ENCODE assay signal across 8 cellular contexts in genomic region chr12:120725659-120726509, GRCh38. TPM values are rescaled to one million over a fixed set of nuclear protein-coding genes. Genes with fewer than 3 reads are reported as not detected.
DNase-seq lines count a peak whose midpoint lies in the region; ATAC-seq and TF ChIP-seq lines count a peak whose summit lies in the region.

A gene with protein sequence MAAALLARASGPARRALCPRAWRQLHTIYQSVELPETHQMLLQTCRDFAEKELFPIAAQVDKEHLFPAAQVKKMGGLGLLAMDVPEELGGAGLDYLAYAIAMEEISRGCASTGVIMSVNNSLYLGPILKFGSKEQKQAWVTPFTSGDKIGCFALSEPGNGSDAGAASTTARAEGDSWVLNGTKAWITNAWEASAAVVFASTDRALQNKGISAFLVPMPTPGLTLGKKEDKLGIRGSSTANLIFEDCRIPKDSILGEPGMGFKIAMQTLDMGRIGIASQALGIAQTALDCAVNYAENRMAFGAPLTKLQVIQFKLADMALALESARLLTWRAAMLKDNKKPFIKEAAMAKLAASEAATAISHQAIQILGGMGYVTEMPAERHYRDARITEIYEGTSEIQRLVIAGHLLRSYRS (plus strand): TSS chr12:120725826. CDS start chr12:120725886, 60 bp downstream.

- peak; percentile 88 for DNase-seq in NCI-H1436 (lab: John Stamatoyannopoulos, UW)
- peak; percentile 77 for DNase-seq in amniotic epithelial cell (ENCODE audit: low read depth)
- DNase-seq in right atrium auricular region (ENCODE audit: low spot score): peak; percentile 84
- peak; percentile 13 for DNase-seq in pulmonary artery endothelial cell (ENCODE audit: low read depth, low spot score)

- peak; percentile 96 for ATAC-seq in HG02763 (IDR thresholded peaks at IDR 0.05; ENCODE audit: unreplicated experiment)

- TF ChIP-seq POLR2A in GM15510 (IDR thresholded peaks at IDR 0.05; ENCODE audit: borderline replicate concordance, extremely low read depth, insufficient read length): peak; percentile 82

- peak within 1 kb of the TSS; percentile 92 for H3K4me3 Mint-ChIP-seq in T-helper 1 cell treated with Interleukin-12 subunit alpha and Interleukin-12 subunit beta and Interleukin-4 antibody, amounts not matched to agents 30 μg/mL and 1 μg/mL, for 36 hours

- peaks cover 27% of the 10 kb centered on the region for H3K36me3 Mint-ChIP-seq in T-helper 1 cell treated with Interleukin-12 subunit alpha and Interleukin-12 subunit beta and Interleukin-4 antibody, amounts not matched to agents 30 μg/mL and 1 μg/mL, for 36 hours (ENCODE audit: low read depth)

- H3K27me3 ChIP-seq in right atrium auricular region: no peaks in the 10 kb centered on the region

- no peaks in the 10 kb centered on the region for H3K27me3 Mint-ChIP-seq in T-helper 1 cell treated with Interleukin-12 subunit alpha and Interleukin-12 subunit beta and Interleukin-4 antibody, amounts not matched to agents 30 μg/mL and 1 μg/mL, for 36 hours (ENCODE audit: low read depth)

- H3K4me3 ChIP-seq in right atrium auricular region (peak within 1 kb of the TSS; percentile 71 to 74), urinary bladder (ENCODE audit: low read depth, low read length) (peak within 1 kb of the TSS; percentile 62)

- H3K4me1 Mint-ChIP-seq in T-helper 1 cell treated with Interleukin-12 subunit alpha and Interleukin-12 subunit beta and Interleukin-4 antibody, amounts not matched to agents 30 μg/mL and 1 μg/mL, for 36 hours (ENCODE audit: low read depth): peaks cover 14% of the 10 kb centered on the region

- TF ChIP-seq CTCF in right atrium auricular region (IDR thresholded peaks at IDR 0.05): peak in 1 of 2 donors; percentile 31

- WGBS in urinary bladder: 7% methylated on average over 66 of the region's 66 CpGs

- H3K9me3 ChIP-seq in right atrium auricular region: no peaks in the 10 kb centered on the region

- H3K36me3 ChIP-seq in right atrium auricular region (peaks cover 57% of the 10 kb centered on the region), urinary bladder (ENCODE audit: insufficient read depth) (peaks cover 4% of the 10 kb centered on the region)

- H3K27ac ChIP-seq in right atrium auricular region (peak within 1 kb of the TSS; percentile 79 to 83), urinary bladder (ENCODE audit: low read depth) (peak within 1 kb of the TSS; percentile 42)

- H3K4me1 ChIP-seq in right atrium auricular region (peaks cover 0 to 29% of the 10 kb centered on the region in 2 donors), urinary bladder (ENCODE audit: insufficient read depth) (no peaks in the 10 kb centered on the region)

- H3K27ac Mint-ChIP-seq in T-helper 1 cell treated with Interleukin-12 subunit alpha and Interleukin-12 subunit beta and Interleukin-4 antibody, amounts not matched to agents 30 μg/mL and 1 μg/mL, for 36 hours: peak within 1 kb of the TSS; percentile 71

- no peaks in the 10 kb centered on the region for H3K9me3 Mint-ChIP-seq in T-helper 1 cell treated with Interleukin-12 subunit alpha and Interleukin-12 subunit beta and Interleukin-4 antibody, amounts not matched to agents 30 μg/mL and 1 μg/mL, for 36 hours

RNA-seq across cellular contexts. Expression of the gene that starts here (rescaled TPM):
- total RNA-seq in right atrium auricular region (10 to 100 TPM; 58.6 to 92.6 TPM), pulmonary artery endothelial cell (12.0 and 17.9 TPM in 2 replicates), urinary bladder (6.7 TPM)
- 35.6 TPM for polyA plus RNA-seq in urinary bladder

Comparison
In these comparisons a context has a peak if more than half of its experiments do, and no peak if none do; other contexts are left out.
1. Peak in every context shown above with its lines: DNase-seq, ATAC-seq, H3K4me3 ChIP-seq and H3K27ac ChIP-seq.
2. DNase-seq: peak in every context shown above with its lines; median percentile 88 in NCI-H1436; 84 in right atrium auricular region; 77 in amniotic epithelial cell; 13 in pulmonary artery endothelial cell.